ENCODE assay signal across 9 cellular contexts in genomic region chr12:122965356-122965755, GRCh38. TPM values are rescaled to one million over a fixed set of nuclear protein-coding genes. Genes with fewer than 3 reads are reported as not detected.
A peak's percentile ranks its signal among the peaks of the same experiment; 100 is the strongest.
DNase-seq lines count a peak whose midpoint lies in the region; ATAC-seq and TF ChIP-seq lines count a peak whose summit lies in the region.
"Had no signal": no experiment of that assay in that cellular context is flagged by ENCODE, and none has a peak within 500 bp of the region (broad histone marks: within the 10 kb centered on the region; RNA-seq: fewer than 3 reads in every experiment).

No MANE protein-coding gene starts in this region.

- no peak overlapping the region for H2BK12ac ChIP-seq in trophoblast cell (ENCODE audit: low read length)

- H3K9ac ChIP-seq in endocrine pancreas (ENCODE audit: control insufficient read depth, insufficient read depth, low read length) (peak overlapping the region; percentile 54), trophoblast cell (ENCODE audit: low read length) (no peak overlapping the region)

- H3K36me3 ChIP-seq in OCI-LY7 (ENCODE audit: insufficient read depth, low read length) (no peaks in the 10 kb centered on the region), endocrine pancreas (ENCODE audit: control insufficient read depth, insufficient read depth, low read length) (no peaks in the 10 kb centered on the region), psoas muscle (ENCODE audit: insufficient read depth in 1 of 2, low read depth in 1 of 2) (no peaks in the 10 kb centered on the region), trophoblast cell (ENCODE audit: control insufficient read depth in 1 of 2, insufficient read depth in 2 of 2, low read length in 2 of 2) (no peaks in the 10 kb centered on the region)

- no peak overlapping the region for H4K12ac ChIP-seq in trophoblast cell (ENCODE audit: low read depth, low read length)

- no peak overlapping the region for H4K91ac ChIP-seq in trophoblast cell (ENCODE audit: low read depth, low read length)

- H3K18ac ChIP-seq in trophoblast cell (ENCODE audit: low read length): no peak overlapping the region

- no peak overlapping the region for H2AK5ac ChIP-seq in trophoblast cell (ENCODE audit: low read length)

- H3K9me3 ChIP-seq in OCI-LY7 (ENCODE audit: low read length) (no peaks in the 10 kb centered on the region), endocrine pancreas (ENCODE audit: control insufficient read depth, low read length) (no peaks in the 10 kb centered on the region), psoas muscle (no peaks in the 10 kb centered on the region), trophoblast cell (ENCODE audit: insufficient read depth, low read depth, low read length) (no peaks in the 10 kb centered on the region)

- intact Hi-C loops in OCI-LY7 (cut with micrococcal nuclease; ENCODE audit: unreplicated experiment): no loop called here
- intact Hi-C loops in psoas muscle (cut with DNase I): no loop called here
- intact Hi-C loops in CD14-positive monocyte (cut with micrococcal nuclease): no loop called here

- H4K20me1 ChIP-seq in OCI-LY7 (ENCODE audit: insufficient read depth, low read length): no peaks in the 10 kb centered on the region

- H3K27ac ChIP-seq in OCI-LY7 (ENCODE audit: low read depth, low read length, poor library complexity, severe bottlenecking) (no peak overlapping the region), psoas muscle (no peak overlapping the region), trophoblast cell (ENCODE audit: low read depth, low read length) (no peak overlapping the region)

- H3K4me1 ChIP-seq in OCI-LY7 (ENCODE audit: insufficient read depth, low read length, poor library complexity, severe bottlenecking) (peaks cover 26% of the 10 kb centered on the region), endocrine pancreas (ENCODE audit: control insufficient read depth, insufficient read depth, low read length) (no peaks in the 10 kb centered on the region), psoas muscle (peaks cover 23% of the 10 kb centered on the region), trophoblast cell (ENCODE audit: control insufficient read depth in 1 of 2, insufficient read depth in 2 of 2, low read length in 2 of 2) (peaks cover 3 to 8% of the 10 kb centered on the region in 2 experiments)

- peaks cover 0 to 3% (median 0%) of the 10 kb centered on the region in 3 donors for H3K27me3 Mint-ChIP-seq in CD14-positive monocyte (ENCODE audit: low read depth in 3 of 3)

- no peak overlapping the region for H2AFZ ChIP-seq in OCI-LY7 (ENCODE audit: low read length)
- no peak overlapping the region for H2AFZ ChIP-seq in trophoblast cell (ENCODE audit: insufficient read depth, low read length, poor library complexity)

- DNase-seq in DMS79 (lab: John Stamatoyannopoulos, UW): peak; percentile 22
- no peak for DNase-seq in OCI-LY7 (ENCODE audit: low spot score)
- DNase-seq in psoas muscle: no peak
- no peak for DNase-seq in activated effector memory CD4-positive, alpha-beta T cell treated with Interleukin-2 at 50 U/mL for 16 hours
- DNase-seq in AML-193 (lab: John Stamatoyannopoulos, UW): no peak
- no peak for DNase-seq in CD14-positive monocyte (ENCODE audit: low spot score)
- DNase-seq in trophoblast cell: no peak
- DNase-seq: MV-4-11 had no signal

- no peak overlapping the region for H2BK5ac ChIP-seq in trophoblast cell (ENCODE audit: low read depth, low read length, poor library complexity)

- no peaks in the 10 kb centered on the region for H3K9me3 Mint-ChIP-seq in CD14-positive monocyte

- CTCF ChIA-PET in OCI-LY7 (lab: Charles Lee; ENCODE audit: unreplicated experiment): interaction anchor here (0.8 kb wide), 1 partner anchor 84 kb away, joined by 3 read pairs; no protein-coding TSS in a partner anchor

- no peak overlapping the region for H3K4ac ChIP-seq in trophoblast cell (ENCODE audit: low read depth, low read length)

- H3K79me1 ChIP-seq in trophoblast cell (ENCODE audit: low read length): peaks cover 5% of the 10 kb centered on the region

- no TSS peak for BruUV-seq in OCI-LY7 (replicated peaks; lab: Mats Ljungman, UMichigan)

- H3K79me2 ChIP-seq in OCI-LY7 (ENCODE audit: insufficient read depth, low read depth, low read length): no peaks in the 10 kb centered on the region
- H3K79me2 ChIP-seq in trophoblast cell (ENCODE audit: control insufficient read depth, insufficient read depth, low read length, poor library complexity): no peaks in the 10 kb centered on the region

- H3K14ac ChIP-seq in trophoblast cell (ENCODE audit: low read length): no peak overlapping the region

- no peak overlapping the region for H2BK120ac ChIP-seq in trophoblast cell (ENCODE audit: insufficient read depth, low read length, poor library complexity)

- no peak overlapping the region for H3K23ac ChIP-seq in trophoblast cell (ENCODE audit: low read length)

- H3K4me2 ChIP-seq in OCI-LY7 (ENCODE audit: low read length) (peak overlapping the region; percentile 86), trophoblast cell (ENCODE audit: low read length) (no peak overlapping the region)

- H3K4me3 Mint-ChIP-seq in CD14-positive monocyte: peak overlapping the region in 1 of 2 donors; percentile 6

- H3K27ac Mint-ChIP-seq in CD14-positive monocyte: peak overlapping the region in 1 of 7 donors; percentile 13

- peaks cover 4% of the 10 kb centered on the region for H3K4me1 Mint-ChIP-seq in CD14-positive monocyte

- no peak overlapping the region for H4K8ac ChIP-seq in trophoblast cell (ENCODE audit: low read depth, low read length)

- peak overlapping the region; percentile 71 for H3K4me3 ChIP-seq in OCI-LY7 (ENCODE audit: low read depth, low read length, poor library complexity, severe bottlenecking)
- H3K4me3 ChIP-seq in endocrine pancreas (ENCODE audit: control insufficient read depth, insufficient read depth, low read length): no peak overlapping the region
- peak overlapping the region; percentile 71 for H3K4me3 ChIP-seq in psoas muscle
- no peak overlapping the region for H3K4me3 ChIP-seq in trophoblast cell (ENCODE audit: low read depth, low read length)

- POLR2A ChIA-PET in OCI-LY7 (lab: Charles Lee): interaction anchor here (0.7 kb wide), 1 partner anchor 177 kb away, joined by 3 read pairs; no protein-coding TSS in a partner anchor

- H3K36me3 Mint-ChIP-seq in CD14-positive monocyte: no peaks in the 10 kb centered on the region

- no peaks in the 10 kb centered on the region for H3K27me3 ChIP-seq in endocrine pancreas (ENCODE audit: control insufficient read depth, insufficient read depth, low read length)
- no peaks in the 10 kb centered on the region for H3K27me3 ChIP-seq in psoas muscle (ENCODE audit: insufficient read depth in 3 of 3, low read length in 2 of 3)
- no peaks in the 10 kb centered on the region for H3K27me3 ChIP-seq in trophoblast cell (ENCODE audit: insufficient read depth, low read length)

- H3K9me2 ChIP-seq in OCI-LY7 (ENCODE audit: insufficient read depth, low read length): no peaks in the 10 kb centered on the region

- no peak for ATAC-seq in psoas muscle

- no peak for TF ChIP-seq CTCF in OCI-LY7 (conservative IDR thresholded peaks at IDR 0.05; ENCODE audit: low read length)
- no peak for TF ChIP-seq CTCF in psoas muscle (IDR thresholded peaks at IDR 0.05)
- no peak for TF ChIP-seq CTCF in CD14-positive monocyte (IDR thresholded peaks at IDR 0.05)

- WGBS in psoas muscle, 3 donors: 56 to 74% (median 71%) methylated on average over 11 of the region's 11 CpGs
- no CpG with 5 or more reads among the region's 11 CpGs for WGBS in trophoblast cell (ENCODE audit: extremely low coverage, insufficient coverage, insufficient read length)

RNA-seq across cellular contexts. Expression of gene ABCB9, which starts 0.9 kb away (rescaled TPM):
- 4.0 and 7.0 TPM in 2 replicates for total RNA-seq in OCI-LY7 (2014; rRNA removed; shearing (Covaris generic))
- total RNA-seq in OCI-LY7 (2022) (6.8 and 7.9 TPM in 2 replicates), psoas muscle (under 1 TPM; 0.47 to 0.97 (median 0.78) TPM)
- polyA plus RNA-seq in psoas muscle (1 to 10 TPM in 1 of 3 donors, under 1 TPM in 2; 0.56 to 1.1 (median 0.62) TPM), CD14-positive monocyte (under 1 TPM; 0.14 to 0.22 TPM)
- 2.4 TPM in 2 replicates for polyA plus RNA-seq in trophoblast cell (2013)

RNA-seq across cellular contexts. Expression of gene OGFOD2, which starts 9.7 kb away (rescaled TPM):
- total RNA-seq in OCI-LY7 (2014; rRNA removed; shearing (Covaris generic)): 13.1 and 17.8 TPM in 2 replicates
- 25.0 and 25.8 TPM in 2 replicates for total RNA-seq in OCI-LY7 (2022)
- 10 to 100 TPM in 1 of 4 donors, 1 to 10 TPM in 3; 6.4 to 12.0 (median 8.5) TPM for total RNA-seq in psoas muscle
- polyA plus RNA-seq in psoas muscle: 10 to 100 TPM in 2 of 3 donors, 1 to 10 TPM in 1; 7.0 to 25.3 (median 19.5) TPM
- 10 to 100 TPM; 13.0 to 13.6 TPM for polyA plus RNA-seq in CD14-positive monocyte
- polyA plus RNA-seq in trophoblast cell (2013): 5.6 and 6.0 TPM in 2 replicates

RNA-seq across cellular contexts. Expression of gene ARL6IP4, which starts 15.1 kb away (rescaled TPM):
- 263 and 329 TPM in 2 replicates for total RNA-seq in OCI-LY7 (2014; rRNA removed; shearing (Covaris generic))
- total RNA-seq in OCI-LY7 (2022): 213 and 228 TPM in 2 replicates
- total RNA-seq in psoas muscle: 100 to 1,000 TPM; 113 to 130 (median 117) TPM
- 100 to 1,000 TPM; 161 to 193 (median 187) TPM for polyA plus RNA-seq in psoas muscle
- 100 to 1,000 TPM; 152 to 167 TPM for polyA plus RNA-seq in CD14-positive monocyte
- polyA plus RNA-seq in trophoblast cell (2013): 121 and 122 TPM in 2 replicates

Comparison
In these comparisons a context has a peak if more than half of its experiments do, and no peak if none do; other contexts are left out.
1. H3K4me3 ChIP-seq: peak in OCI-LY7 (single experiment) and psoas muscle (single experiment); none in endocrine pancreas (single experiment) and trophoblast cell (single experiment).